22 cellular contexts compared by ENCODE assay signal in genomic region chr12:48263617-48264016, GRCh38.
DNase-seq lines count a peak whose midpoint lies in the region; ATAC-seq and TF ChIP-seq lines count a peak whose summit lies in the region.
"Had no signal": no experiment of that assay in that cellular context is flagged by ENCODE, and none has a peak within 500 bp of the region (broad histone marks: within the 10 kb centered on the region; RNA-seq: fewer than 3 reads in every experiment).

No MANE protein-coding gene starts in this region.

- H3K27ac Mint-ChIP-seq in endothelial cell (ENCODE audit: unreplicated experiment) = peak overlapping the region; percentile 88

- no peaks in the 10 kb centered on the region for H3K36me3 ChIP-seq in Karpas-422 (ENCODE audit: insufficient read depth, low read length)

- no peak overlapping the region for H2AFZ ChIP-seq in Karpas-422 (ENCODE audit: low read length)
- H2AFZ ChIP-seq: GM23248 had no signal

- no peaks in the 10 kb centered on the region for H3K9me3 Mint-ChIP-seq in endothelial cell (ENCODE audit: unreplicated experiment)

- ATAC-seq in omental fat pad (ENCODE audit: low FRiP score) = no peak
- ATAC-seq: GM12878 had no signal

- no peaks in the 10 kb centered on the region for H4K20me1 ChIP-seq in Karpas-422 (ENCODE audit: insufficient read depth, low read depth, low read length)

- H3K4me3 ChIP-seq in Karpas-422 (ENCODE audit: low read length) = no peak overlapping the region
- H3K4me3 ChIP-seq: GM12878, GM23248 had no signal

- H3K79me2 ChIP-seq in Karpas-422 (ENCODE audit: low read length) = no peaks in the 10 kb centered on the region

- no peaks in the 10 kb centered on the region for H3K9me3 ChIP-seq in Karpas-422 (ENCODE audit: low read length)

- no peak overlapping the region for H3K9ac ChIP-seq in Karpas-422 (ENCODE audit: low read length)
- H3K9ac ChIP-seq: GM23248 had no signal

- peaks cover 8% of the 10 kb centered on the region for H3K27me3 Mint-ChIP-seq in endothelial cell (ENCODE audit: unreplicated experiment)

- DNase-seq in NOMO-1 treated with DMSO at 0.1 percent for 48 hours (lab: John Stamatoyannopoulos, UW; ENCODE audit: unreplicated experiment) (peak; percentile 33), NOMO-1 treated with dmso at 0.1 percent for 144 hours (lab: John Stamatoyannopoulos, UW; ENCODE audit: unreplicated experiment) (no peak), GDM1 (lab: John Stamatoyannopoulos, UW) (peak; percentile 20), OCI-M1 (lab: John Stamatoyannopoulos, UW) (peak; percentile 21), endothelial cell (ENCODE audit: low spot score) (no peak), Karpas-422 (no peak), omental fat pad (ENCODE audit: low spot score) (no peak), NCI-H2227 (lab: John Stamatoyannopoulos, UW; ENCODE audit: unreplicated experiment) (no peak)
- DNase-seq: 8988T, AML-193, GM23248, HCEC 1CT, KG1, NCI-H1092, NCI-H1436, NCI-H187 treated with DMSO at 0.1 percent for 48 hours, NCI-H2107, NCI-H226, NCI-H510A treated with DMSO at 0.1 percent for 48 hours, NCI-H748 treated with DMSO at 0.1 percent for 48 hours had no signal

- H3K27ac ChIP-seq in Karpas-422 (ENCODE audit: low read length) = no peak overlapping the region
- H3K27ac ChIP-seq: C4-2B, GM23248 had no signal

- no peaks in the 10 kb centered on the region for H3K9me2 ChIP-seq in Karpas-422 (replicated peaks; ENCODE audit: insufficient read depth, low read length)

- H3K4me2 ChIP-seq in Karpas-422 (ENCODE audit: low read depth, low read length, poor library complexity, severe bottlenecking) = no peak overlapping the region

- H3K4me1 ChIP-seq in Karpas-422 (ENCODE audit: low read length) = no peaks in the 10 kb centered on the region

- no peak for TF ChIP-seq CTCF in endothelial cell (IDR thresholded peaks at IDR 0.05; ENCODE audit: unreplicated experiment)
- TF ChIP-seq CTCF in omental fat pad (IDR thresholded peaks at IDR 0.05) = no peak

- H3K4me3 Mint-ChIP-seq in endothelial cell (ENCODE audit: unreplicated experiment) = no peak overlapping the region

- no peaks in the 10 kb centered on the region for H3K36me3 Mint-ChIP-seq in endothelial cell (ENCODE audit: low read depth, unreplicated experiment)

- peaks cover 15% of the 10 kb centered on the region for H3K4me1 Mint-ChIP-seq in endothelial cell (ENCODE audit: unreplicated experiment)

- H3K27me3 ChIP-seq in Karpas-422 (ENCODE audit: low read length) = no peaks in the 10 kb centered on the region

Comparison
In these comparisons a context has a peak if more than half of its experiments do, and no peak if none do; other contexts are left out.
1. DNase-seq: peak in NOMO-1 treated with DMSO at 0.1 percent for 48 hours (single experiment), GDM1 (single experiment) and OCI-M1 (single experiment); none in NOMO-1 treated with dmso at 0.1 percent for 144 hours (single experiment), endothelial cell (single experiment), Karpas-422 (single experiment), omental fat pad (single experiment) and NCI-H2227 (single experiment).